In the genomic region with DNA sequence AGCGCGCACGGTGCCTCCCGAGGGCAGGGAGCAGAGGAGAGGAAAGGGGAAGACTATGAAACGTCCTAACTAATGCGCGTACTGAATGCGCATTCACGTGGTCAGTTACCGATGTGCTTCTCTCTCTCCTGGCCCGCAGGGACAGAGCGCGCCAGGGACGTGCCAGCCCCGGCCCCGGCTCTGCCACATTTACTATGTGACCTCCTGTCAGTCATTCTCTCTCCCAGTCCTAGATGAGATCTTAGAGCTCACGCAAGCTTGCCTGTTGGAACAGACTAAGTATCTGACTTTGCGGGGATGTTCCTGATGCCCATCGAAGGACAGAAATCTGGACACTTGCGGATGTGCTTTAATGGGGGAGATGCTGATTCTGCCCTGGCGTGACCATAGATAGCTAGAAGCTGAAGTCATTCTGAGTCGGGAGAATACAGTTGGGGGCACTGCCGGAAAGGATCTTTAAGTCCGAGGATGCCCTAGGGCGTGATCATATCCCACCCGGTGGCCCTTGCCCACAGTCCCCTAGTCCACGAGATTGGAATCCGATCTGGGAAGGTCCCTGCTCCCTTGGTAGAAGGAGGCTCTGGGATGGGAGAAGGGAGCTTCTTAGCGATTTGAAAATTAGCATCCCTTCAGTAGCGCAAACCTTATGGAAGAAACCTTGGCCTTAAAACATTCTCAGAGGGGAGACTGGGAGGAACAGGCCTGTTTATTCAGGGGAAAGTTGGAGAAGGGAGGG, we compare ENCODE assay signal across 12 cellular contexts. TPM values are rescaled to one million over a fixed set of nuclear protein-coding genes. Genes with fewer than 3 reads are reported as not detected.
DNase-seq lines count a peak whose midpoint lies in the region; ATAC-seq and TF ChIP-seq lines count a peak whose summit lies in the region.
"Had no signal": no experiment of that assay in that cellular context is flagged by ENCODE, and none has a peak within 500 bp of the region (broad histone marks: within the 10 kb centered on the region; RNA-seq: fewer than 3 reads in every experiment).

No MANE protein-coding gene starts in this region.

- H3K27ac Mint-ChIP-seq in CD4-positive, alpha-beta memory T cell, result peak overlapping the region in 2 of 7 donors; percentile 6 to 19
- H3K27ac Mint-ChIP-seq in nephron (peak overlapping the region in 1 of 3 experiments; percentile 21), osteocyte (ENCODE audit: unreplicated experiment) (no peak overlapping the region)

- peak in 1 of 5 donors; percentile 23 for DNase-seq in CD4-positive, alpha-beta memory T cell
- DNase-seq in astrocyte of the hippocampus (ENCODE audit: low read depth, low spot score), result peak; percentile 1
- no peak for DNase-seq in iPS-NIHi7 (ENCODE audit: extremely low spot score)
- DNase-seq in osteocyte (ENCODE audit: extremely low spot score, unreplicated experiment), result no peak
- no peak for DNase-seq in foreskin keratinocyte
- DNase-seq: brain microvascular endothelial cell, COR-L47, HCEC 1CT, NCI-H82 had no signal

- POLR2A ChIA-PET in CD4-positive, alpha-beta memory T cell (lab: Charles Lee; ENCODE audit: partially characterized antibody), result interaction anchor here (0.5 to 2.3 kb wide), 3 partner anchors 198 to 409 kb away, joined by 3 to 20 read pairs (median 3); no protein-coding TSS in a partner anchor

- H3K27me3 ChIP-seq in CD4-positive, alpha-beta memory T cell (ENCODE audit: insufficient read depth, low read length), result peaks cover 30% of the 10 kb centered on the region
- H3K27me3 ChIP-seq in foreskin keratinocyte, result peaks cover 95% of the 10 kb centered on the region
- H3K27me3 ChIP-seq: brain microvascular endothelial cell had no signal

- peaks cover 25% of the 10 kb centered on the region for H3K4me1 ChIP-seq in CD4-positive, alpha-beta memory T cell (ENCODE audit: insufficient read depth, low read length)
- H3K4me1 ChIP-seq in foreskin keratinocyte, result no peaks in the 10 kb centered on the region

- no peak overlapping the region for H3K27ac ChIP-seq in CD4-positive, alpha-beta memory T cell (ENCODE audit: low read depth, low read length)
- no peak overlapping the region for H3K27ac ChIP-seq in foreskin keratinocyte
- H3K27ac ChIP-seq: brain microvascular endothelial cell had no signal

- intact Hi-C loops in CD4-positive, alpha-beta memory T cell (cut with micrococcal nuclease), result loop anchor here (1.0 to 5.0 kb wide), 4 partner anchors 410 to 1343 kb away; no protein-coding TSS in a partner anchor

- H3K36me3 Mint-ChIP-seq in CD4-positive, alpha-beta memory T cell, result no peaks in the 10 kb centered on the region
- H3K36me3 Mint-ChIP-seq in nephron (ENCODE audit: low read depth), result no peaks in the 10 kb centered on the region
- H3K36me3 Mint-ChIP-seq in osteocyte (ENCODE audit: unreplicated experiment), result peaks cover 14% of the 10 kb centered on the region

- CTCF ChIA-PET in CD4-positive, alpha-beta memory T cell (lab: Charles Lee; ENCODE audit: partially characterized antibody), result interaction anchor here (0.6 to 13.9 kb wide), 17 partner anchors 12 to 1344 kb away, joined by 3 to 406 read pairs (median 4); no protein-coding TSS in a partner anchor

- peaks cover 45 to 48% of the 10 kb centered on the region in 2 donors for H3K27me3 Mint-ChIP-seq in CD4-positive, alpha-beta memory T cell
- H3K27me3 Mint-ChIP-seq in nephron (ENCODE audit: low read depth), result peaks cover 93% of the 10 kb centered on the region
- H3K27me3 Mint-ChIP-seq in osteocyte (ENCODE audit: unreplicated experiment), result peaks cover 7% of the 10 kb centered on the region

- peak overlapping the region; percentile 60 to 93 (median 84) for H3K4me3 Mint-ChIP-seq in CD4-positive, alpha-beta memory T cell
- H3K4me3 Mint-ChIP-seq in nephron, result peak overlapping the region; percentile 75 to 87 (median 80)
- H3K4me3 Mint-ChIP-seq in osteocyte (ENCODE audit: unreplicated experiment), result no peak overlapping the region

- H3K4me1 Mint-ChIP-seq in CD4-positive, alpha-beta memory T cell, result peaks cover 18 to 35% (median 24%) of the 10 kb centered on the region in 4 donors
- H3K4me1 Mint-ChIP-seq in nephron, result peaks cover 48% of the 10 kb centered on the region
- H3K4me1 Mint-ChIP-seq in osteocyte (ENCODE audit: unreplicated experiment), result peaks cover 49% of the 10 kb centered on the region

- TF ChIP-seq CTCF in nephron (IDR thresholded peaks at IDR 0.05; ENCODE audit: unreplicated experiment in 3 of 3) (no peak), osteocyte (IDR thresholded peaks at IDR 0.05) (no peak), foreskin keratinocyte (conservative IDR thresholded peaks at IDR 0.05) (no peak)

- peaks cover 0 to 3% (median 0%) of the 10 kb centered on the region in 8 donors for H3K9me3 Mint-ChIP-seq in CD4-positive, alpha-beta memory T cell
- H3K9me3 Mint-ChIP-seq in nephron, result no peaks in the 10 kb centered on the region
- H3K9me3 Mint-ChIP-seq in osteocyte (ENCODE audit: unreplicated experiment), result no peaks in the 10 kb centered on the region

- no peaks in the 10 kb centered on the region for H3K9me3 ChIP-seq in CD4-positive, alpha-beta memory T cell (ENCODE audit: control insufficient read depth in 1 of 2, low read length in 2 of 2)

- peak; percentile 29 for TF ChIP-seq POLR2A in GM19193 (IDR thresholded peaks at IDR 0.05; ENCODE audit: extremely low read depth, insufficient read depth, insufficient read length)

- ATAC-seq in foreskin keratinocyte (no peak), HG03139 (IDR thresholded peaks at IDR 0.05; ENCODE audit: unreplicated experiment) (no peak)

- no peak overlapping the region for H3K4me3 ChIP-seq in CD4-positive, alpha-beta memory T cell (ENCODE audit: low read length in 2 of 2)

- no peaks in the 10 kb centered on the region for H3K36me3 ChIP-seq in CD4-positive, alpha-beta memory T cell (ENCODE audit: insufficient read depth, low read length)
- H3K36me3 ChIP-seq: brain microvascular endothelial cell had no signal

RNA-seq across cellular contexts. Expression of gene EBF1, which starts 5.8 kb away (rescaled TPM):
- 1 to 10 TPM in 1 of 2 experiments, under 1 TPM in 1; 0.35 to 1.4 TPM for total RNA-seq in CD4-positive, alpha-beta memory T cell
- polyA plus RNA-seq in CD4-positive, alpha-beta memory T cell, result under 1 TPM; 0.12 to 0.18 TPM
- total RNA-seq in osteocyte (139 TPM in 2 replicates), foreskin keratinocyte (not detected in 2 replicates)
- not detected in 2 replicates for polyA plus RNA-seq in foreskin keratinocyte

Comparison
In these comparisons a context has a peak if more than half of its experiments do, and no peak if none do; other contexts are left out.
1. RNA of gene EBF1, which starts 5.8 kb away (total RNA-seq): 139 TPM in osteocyte; 0.35 to 1.4 TPM in CD4-positive, alpha-beta memory T cell and not detected in foreskin keratinocyte; every median in the first group is over 10 times any median in the second.